8 cellular contexts compared by ENCODE assay signal in the genomic region with DNA sequence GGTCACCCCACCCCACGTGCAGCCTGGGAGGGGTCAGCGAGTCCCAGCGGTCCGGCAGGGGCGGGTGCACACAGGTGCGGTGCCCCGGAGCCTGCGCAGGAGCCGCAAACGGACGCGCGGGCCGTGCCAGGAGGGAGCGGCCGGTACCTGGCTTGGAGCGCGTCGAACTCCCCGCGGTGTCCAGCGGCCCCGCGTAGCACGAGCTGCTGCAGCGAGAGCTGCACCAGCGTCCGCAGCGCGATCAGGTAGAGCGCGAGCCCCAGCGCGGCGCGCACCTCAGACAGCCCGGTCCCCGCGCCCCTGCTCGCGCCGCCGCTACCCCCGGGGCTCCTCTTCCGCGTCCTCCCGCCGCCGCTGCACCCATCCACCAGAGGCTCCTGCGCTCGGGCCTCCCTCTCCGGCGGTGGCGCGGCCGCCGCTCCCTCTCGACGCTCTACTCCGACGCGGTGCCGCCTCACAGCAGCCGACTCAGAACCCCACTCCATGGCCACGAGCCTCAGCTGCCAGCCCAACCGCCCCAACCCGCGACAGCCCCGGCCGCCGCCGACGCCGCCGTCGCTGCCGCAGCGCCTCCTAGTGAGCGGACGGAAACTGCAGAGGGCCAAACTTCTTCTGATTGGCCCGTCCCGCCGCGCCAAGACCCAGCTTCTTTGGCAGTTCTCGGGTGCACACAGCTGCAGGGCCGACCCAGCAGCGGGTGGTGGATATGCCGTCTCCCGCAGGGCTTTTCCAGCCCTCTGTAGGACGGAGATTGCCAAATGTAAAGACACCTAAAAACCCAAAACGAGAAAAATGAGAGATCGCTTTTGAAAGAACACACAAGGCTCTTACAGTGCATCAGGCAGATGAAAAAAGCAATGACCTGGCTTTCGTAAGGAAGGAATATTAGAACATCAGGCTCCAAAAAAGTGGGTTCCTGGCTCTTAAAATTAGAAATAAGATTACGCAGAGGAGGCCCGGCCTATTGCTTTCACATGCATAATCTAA. TPM values are rescaled to one million over a fixed set of nuclear protein-coding genes. Genes with fewer than 3 reads are reported as not detected.
A peak's percentile ranks its signal among the peaks of the same experiment; 100 is the strongest.
DNase-seq lines count a peak whose midpoint lies in the region; ATAC-seq and TF ChIP-seq lines count a peak whose summit lies in the region.

A gene with protein sequence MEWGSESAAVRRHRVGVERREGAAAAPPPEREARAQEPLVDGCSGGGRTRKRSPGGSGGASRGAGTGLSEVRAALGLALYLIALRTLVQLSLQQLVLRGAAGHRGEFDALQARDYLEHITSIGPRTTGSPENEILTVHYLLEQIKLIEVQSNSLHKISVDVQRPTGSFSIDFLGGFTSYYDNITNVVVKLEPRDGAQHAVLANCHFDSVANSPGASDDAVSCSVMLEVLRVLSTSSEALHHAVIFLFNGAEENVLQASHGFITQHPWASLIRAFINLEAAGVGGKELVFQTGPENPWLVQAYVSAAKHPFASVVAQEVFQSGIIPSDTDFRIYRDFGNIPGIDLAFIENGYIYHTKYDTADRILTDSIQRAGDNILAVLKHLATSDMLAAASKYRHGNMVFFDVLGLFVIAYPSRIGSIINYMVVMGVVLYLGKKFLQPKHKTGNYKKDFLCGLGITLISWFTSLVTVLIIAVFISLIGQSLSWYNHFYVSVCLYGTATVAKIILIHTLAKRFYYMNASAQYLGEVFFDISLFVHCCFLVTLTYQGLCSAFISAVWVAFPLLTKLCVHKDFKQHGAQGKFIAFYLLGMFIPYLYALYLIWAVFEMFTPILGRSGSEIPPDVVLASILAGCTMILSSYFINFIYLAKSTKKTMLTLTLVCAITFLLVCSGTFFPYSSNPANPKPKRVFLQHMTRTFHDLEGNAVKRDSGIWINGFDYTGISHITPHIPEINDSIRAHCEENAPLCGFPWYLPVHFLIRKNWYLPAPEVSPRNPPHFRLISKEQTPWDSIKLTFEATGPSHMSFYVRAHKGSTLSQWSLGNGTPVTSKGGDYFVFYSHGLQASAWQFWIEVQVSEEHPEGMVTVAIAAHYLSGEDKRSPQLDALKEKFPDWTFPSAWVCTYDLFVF (minus strand): TSS at position 575 of the 987 bp plus-strand sequence. CDS start 90 bp downstream, at position 485.

- DNase-seq in DMS53 (lab: John Stamatoyannopoulos, UW) (peak; percentile 91), OCI-LY7 (ENCODE audit: low spot score) (peak; percentile 88), activated T-cell treated with anti-CD3 and anti-CD28 coated beads for 48 hours (ENCODE audit: low read depth) (peak; percentile 89)
- peak; percentile 77 for DNase-seq in stimulated activated CD8-positive, alpha-beta memory T cell treated with anti-CD3 and anti-CD28 coated beads, Interleukin-7, amount 100 ng/mL, for 24 hours (ENCODE audit: low read depth)

- peak within 1 kb of the TSS; percentile 89 for H3K4me3 ChIP-seq in OCI-LY7 (ENCODE audit: low read depth, low read length, poor library complexity, severe bottlenecking)
- H3K4me3 ChIP-seq in esophagus (ENCODE audit: low read depth in 1 of 2, low read length in 2 of 2), result peak within 1 kb of the TSS; percentile 59 to 78
- peak within 1 kb of the TSS; percentile 80 to 90 for H3K4me3 ChIP-seq in muscle layer of colon (ENCODE audit: low read depth in 1 of 2, low read length in 2 of 2)

- H3K27me3 Mint-ChIP-seq in IgD-negative memory B cell, result no peaks in the 10 kb centered on the region

- no peaks in the 10 kb centered on the region for H3K27me3 ChIP-seq in esophagus (ENCODE audit: control insufficient read depth in 1 of 2, insufficient read depth in 2 of 2, low read length in 2 of 2)
- H3K27me3 ChIP-seq in muscle layer of colon (ENCODE audit: control insufficient read depth in 1 of 2, insufficient read depth in 2 of 2, low read length in 2 of 2), result no peaks in the 10 kb centered on the region

- H3K9me3 ChIP-seq in OCI-LY7 (ENCODE audit: low read length) (no peaks in the 10 kb centered on the region), esophagus (ENCODE audit: control insufficient read depth in 2 of 2, insufficient read depth in 1 of 2, low read depth in 1 of 2, low read length in 1 of 2) (no peaks in the 10 kb centered on the region), muscle layer of colon (ENCODE audit: low read length) (no peaks in the 10 kb centered on the region)

- peak within 1 kb of the TSS; percentile 35 for H3K9ac ChIP-seq in muscle layer of colon (ENCODE audit: low read length)

- H3K27ac ChIP-seq in OCI-LY7 (ENCODE audit: low read depth, low read length, poor library complexity, severe bottlenecking) (peak within 1 kb of the TSS; percentile 70), esophagus (ENCODE audit: low read depth in 2 of 2, low read length in 1 of 2) (peak within 1 kb of the TSS; percentile 80 to 82), muscle layer of colon (ENCODE audit: low read depth, low read length) (peak within 1 kb of the TSS; percentile 56)

- CTCF ChIA-PET in OCI-LY7 (lab: Charles Lee; ENCODE audit: unreplicated experiment), result interaction anchor here (0.6 to 1.0 kb wide), 3 partner anchors 212 to 228 kb away, joined by 3 read pairs; no protein-coding TSS in a partner anchor

- peaks cover 16% of the 10 kb centered on the region; the same call in 1 of the 2 replicates for H3K79me2 ChIP-seq in OCI-LY7 (ENCODE audit: insufficient read depth, low read depth, low read length)

- BruUV-seq in OCI-LY7 (replicated peaks; lab: Mats Ljungman, UMichigan), result no TSS peak

- H3K36me3 ChIP-seq in OCI-LY7 (ENCODE audit: insufficient read depth, low read length), result peaks cover 29% of the 10 kb centered on the region
- H3K36me3 ChIP-seq in esophagus (ENCODE audit: control insufficient read depth in 2 of 2, insufficient read depth in 2 of 2, low read length in 1 of 2), result peaks cover 0 to 3% of the 10 kb centered on the region in 2 donors
- H3K36me3 ChIP-seq in muscle layer of colon (ENCODE audit: insufficient read depth, low read length), result no peaks in the 10 kb centered on the region

- POLR2A ChIA-PET in OCI-LY7 (lab: Charles Lee), result interaction anchor here (0.8 to 1.5 kb wide), 5 partner anchors 9 to 223 kb away, joined by 3 to 6 read pairs (median 3); no protein-coding TSS in a partner anchor

- peak within 1 kb of the TSS; percentile 95 for H2AFZ ChIP-seq in OCI-LY7 (ENCODE audit: low read length)

- ATAC-seq in GM21576 (IDR thresholded peaks at IDR 0.05; ENCODE audit: unreplicated experiment), result peak; percentile 83

- H3K4me2 ChIP-seq in OCI-LY7 (ENCODE audit: low read length), result peak within 1 kb of the TSS; percentile 77

- H3K4me1 ChIP-seq in OCI-LY7 (ENCODE audit: insufficient read depth, low read length, poor library complexity, severe bottlenecking) (peaks cover 43% of the 10 kb centered on the region), esophagus (ENCODE audit: control insufficient read depth in 2 of 2, insufficient read depth in 2 of 2, low read length in 1 of 2) (no peaks in the 10 kb centered on the region), muscle layer of colon (ENCODE audit: insufficient read depth, low read length) (peaks cover 21% of the 10 kb centered on the region)

- H3K27ac Mint-ChIP-seq in IgD-negative memory B cell, result peak within 1 kb of the TSS; percentile 57 to 98 (median 91)

- 1% methylated on average over 66 to 95 of the region's 95 CpGs for WGBS in esophagus, 2 donors

- H3K4me1 Mint-ChIP-seq in IgD-negative memory B cell, result peaks cover 25 to 31% (median 26%) of the 10 kb centered on the region in 3 donors

- peak within 1 kb of the TSS; percentile 94 to 98 (median 96) for H3K4me3 Mint-ChIP-seq in IgD-negative memory B cell

- TF ChIP-seq CTCF in OCI-LY7 (conservative IDR thresholded peaks at IDR 0.05; ENCODE audit: low read length), result peak; percentile 88

- peaks cover 0 to 3% (median 0%) of the 10 kb centered on the region in 3 donors for H3K9me3 Mint-ChIP-seq in IgD-negative memory B cell

- H3K9me2 ChIP-seq in OCI-LY7 (ENCODE audit: insufficient read depth, low read length), result no peaks in the 10 kb centered on the region

- H3K36me3 Mint-ChIP-seq in IgD-negative memory B cell, result peaks cover 2% of the 10 kb centered on the region

- intact Hi-C loops in OCI-LY7 (cut with micrococcal nuclease; ENCODE audit: unreplicated experiment), result loop anchor here (1.0 to 10.0 kb wide), 5 partner anchors 174 to 848 kb away; partner anchors contain the start of genes JAK2 and RIC1

- no peaks in the 10 kb centered on the region for H4K20me1 ChIP-seq in OCI-LY7 (ENCODE audit: insufficient read depth, low read length)

RNA-seq across cellular contexts. Expression of the gene that starts here (rescaled TPM):
- polyA plus RNA-seq in IgD-negative memory B cell, result 6.7 TPM
- total RNA-seq in OCI-LY7 (2014; rRNA removed; shearing (Covaris generic)), result 7.9 and 11.1 TPM in 2 replicates
- total RNA-seq in OCI-LY7 (2022), result 12.6 and 14.6 TPM in 2 replicates
- polyA plus RNA-seq in esophagus, result 10 to 100 TPM in 1 of 2 donors, 1 to 10 TPM in 1; 9.9 to 12.5 TPM

Comparison
In these comparisons a context has a peak if more than half of its experiments do, and no peak if none do; other contexts are left out.
1. Peak in every context shown above with its lines: DNase-seq, ATAC-seq, H3K4me3 ChIP-seq and H3K27ac ChIP-seq.